ENCODE assay signal across 8 cellular contexts in genomic region chr5:173616577-173617118, GRCh38. TPM values are rescaled to one million over a fixed set of nuclear protein-coding genes. Genes with fewer than 3 reads are reported as not detected.
A peak's percentile ranks its signal among the peaks of the same experiment; 100 is the strongest.
DNase-seq lines count a peak whose midpoint lies in the region; ATAC-seq and TF ChIP-seq lines count a peak whose summit lies in the region.

TSS of gene BOD1 (minus strand) at chr5:173616650. CDS start at chr5:173616436, 214 bp downstream.

- DNase-seq in BE2C (peak; percentile 97), NCI-H526 (lab: John Stamatoyannopoulos, UW) (peak; percentile 94 to 96), kidney glomerular epithelial cell (lab: John Stamatoyannopoulos, UW) (peak; percentile 99)
- DNase-seq in activated CD4-positive, alpha-beta T cell treated with anti-CD3 and anti-CD28 coated beads for 48 hours: peak; percentile 96
- DNase-seq in stimulated activated CD4-positive, alpha-beta T cell treated with anti-CD3 and anti-CD28 coated beads, Interleukin-15, amount 100 ng/mL, for 48 hours (ENCODE audit: low read depth in 2 of 2): peak; percentile 91 to 93

- no peaks in the 10 kb centered on the region for H3K9me3 ChIP-seq in BE2C

- TF ChIP-seq CTCF in BE2C (IDR thresholded peaks at IDR 0.05; ENCODE audit: low read depth, low read length): no peak

- H3K4me3 ChIP-seq in BE2C (ENCODE audit: low read depth, low read length): peak within 1 kb of the TSS; percentile 94

- no peaks in the 10 kb centered on the region for H3K27me3 ChIP-seq in BE2C

- peak within 1 kb of the TSS; percentile 73 for H3K27ac ChIP-seq in cingulate gyrus (ENCODE audit: low read depth, low read length)

- H3K36me3 ChIP-seq in BE2C: peaks cover 37% of the 10 kb centered on the region

- H3K4me1 ChIP-seq in BE2C: peaks cover 5% of the 10 kb centered on the region; the same call in 1 of the 2 replicates

- ATAC-seq in GM19328 (IDR thresholded peaks at IDR 0.05; ENCODE audit: unreplicated experiment): peak; percentile 94
- peak; percentile 86 for ATAC-seq in HG03469 (IDR thresholded peaks at IDR 0.05; ENCODE audit: unreplicated experiment)

RNA-seq across cellular contexts. Expression of gene BOD1, which starts in this region (rescaled TPM):
- polyA plus RNA-seq in BE2C (2012; ENCODE audit: insufficient read depth, insufficient read length, low read depth): 98.1 TPM

Comparison
In these comparisons a context has a peak if more than half of its experiments do, and no peak if none do; other contexts are left out.
1. Peak in every context shown above with its lines: DNase-seq, ATAC-seq, H3K4me3 ChIP-seq and H3K27ac ChIP-seq.